Comparison of ENCODE assay signal across 8 cellular contexts in the genomic region with DNA sequence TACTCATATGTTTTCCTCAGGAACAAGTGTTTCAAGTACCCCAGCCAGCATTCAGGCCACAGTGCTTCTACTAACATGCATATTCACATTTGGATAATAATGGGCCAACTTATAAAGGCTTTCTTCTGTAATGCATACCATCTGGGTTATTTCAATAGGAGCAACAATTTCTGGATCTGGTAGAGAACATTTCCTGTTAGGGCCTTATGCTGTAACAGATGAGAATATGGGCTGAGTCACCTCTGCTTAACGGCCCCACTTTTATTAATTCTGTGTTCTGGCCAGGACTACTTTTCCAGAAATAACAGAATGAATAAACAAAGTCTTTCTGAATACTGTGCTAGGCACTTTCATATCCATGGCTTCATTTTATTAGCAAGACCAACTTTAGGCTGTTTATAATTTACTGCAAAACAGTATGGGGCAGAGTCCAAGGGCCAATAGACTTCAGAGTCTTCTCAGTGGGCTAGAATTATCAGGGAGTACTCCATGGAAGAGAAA. TPM values are rescaled to one million over a fixed set of nuclear protein-coding genes. Genes with fewer than 3 reads are reported as not detected.
DNase-seq lines count a peak whose midpoint lies in the region; ATAC-seq, FAIRE-seq and TF ChIP-seq lines count a peak whose summit lies in the region.

No MANE protein-coding gene starts in this region.

- no peak overlapping the region for H3K4me3 Mint-ChIP-seq in GM23338
- H3K4me3 Mint-ChIP-seq in endothelial cell (ENCODE audit: unreplicated experiment): no peak overlapping the region

- H3F3A ChIP-seq in GM23338 (replicated peaks; ENCODE audit: low read depth): no peaks in the 10 kb centered on the region; the same call in 1 of the 2 replicates

- no peak for FAIRE-seq in frontal cortex (lab: Jason Lieb, UNC)

- peak overlapping the region; percentile 77; the same call in 1 of the 2 replicates for H2AFZ ChIP-seq in GM23338

- H3K36me3 Mint-ChIP-seq in GM23338 (ENCODE audit: low read depth) (peaks cover 5% of the 10 kb centered on the region; the same call in 1 of the 3 replicates), endothelial cell (ENCODE audit: low read depth, unreplicated experiment) (no peaks in the 10 kb centered on the region)

- H3K27me3 Mint-ChIP-seq in GM23338 (ENCODE audit: insufficient read depth, low read depth, poor library complexity): no peaks in the 10 kb centered on the region
- H3K27me3 Mint-ChIP-seq in endothelial cell (ENCODE audit: unreplicated experiment): no peaks in the 10 kb centered on the region

- H3K9ac ChIP-seq in SK-N-MC (ENCODE audit: insufficient read length): peak overlapping the region; percentile 71

- no peaks in the 10 kb centered on the region for H3K79me2 ChIP-seq in GM23338 (replicated peaks; ENCODE audit: insufficient read depth)

- H3K4me1 ChIP-seq in GM23338 (ENCODE audit: insufficient read depth): peaks cover 47% of the 10 kb centered on the region
- peaks cover 23% of the 10 kb centered on the region for H3K4me1 ChIP-seq in foreskin keratinocyte

- H3K27ac ChIP-seq in GM23338 (ENCODE audit: low read depth) (peak overlapping the region; percentile 48), SK-N-MC (peak overlapping the region; percentile 99), foreskin keratinocyte (no peak overlapping the region), skin epidermis (peak overlapping the region in 13 of 21 experiments; percentile 7 to 74 (median 44))

- H4K20me1 ChIP-seq in GM23338 (replicated peaks; ENCODE audit: insufficient read depth): no peaks in the 10 kb centered on the region

- no peaks in the 10 kb centered on the region for H3K9me3 ChIP-seq in SK-N-MC (ENCODE audit: low read depth, low read length)

- no peaks in the 10 kb centered on the region for H3K9me2 ChIP-seq in GM23338 (ENCODE audit: insufficient read depth)

- H3K4me3 ChIP-seq in GM23338 (0 out of 2 replicates have a peak overlapping the region, but pooled peaks have one; percentile 3), SK-N-MC (peak overlapping the region; percentile 68), skin epidermis (no peak overlapping the region)

- H3K9me3 Mint-ChIP-seq in GM23338 (no peaks in the 10 kb centered on the region; the same call in 2 of the 3 replicates), endothelial cell (ENCODE audit: unreplicated experiment) (no peaks in the 10 kb centered on the region)

- H3K4me1 Mint-ChIP-seq in GM23338 (peaks cover 49% of the 10 kb centered on the region), endothelial cell (ENCODE audit: unreplicated experiment) (peaks cover 10% of the 10 kb centered on the region)

- H3K27me3 ChIP-seq in GM23338 (ENCODE audit: insufficient read depth) (no peaks in the 10 kb centered on the region), foreskin keratinocyte (no peaks in the 10 kb centered on the region)

- no peak for TF ChIP-seq CTCF in GM23338 (conservative IDR thresholded peaks at IDR 0.05; ENCODE audit: low read depth in 2 of 2)
- TF ChIP-seq CTCF in foreskin keratinocyte (conservative IDR thresholded peaks at IDR 0.05): no peak
- no peak for TF ChIP-seq CTCF in endothelial cell (IDR thresholded peaks at IDR 0.05; ENCODE audit: unreplicated experiment)

- DNase-seq in GM23338 (ENCODE audit: low spot score) (no peak), SK-N-MC (ENCODE audit: low read depth, low spot score) (peak; percentile 81), foreskin keratinocyte (peak in 1 of 2 donors; percentile 69), frontal cortex (ENCODE audit: low spot score in 2 of 2) (no peak), endothelial cell (ENCODE audit: low spot score) (no peak), cerebellar cortex (ENCODE audit: low spot score) (no peak)

- no peak for ATAC-seq in GM23338
- ATAC-seq in foreskin keratinocyte: peak; percentile 80
- no peak for ATAC-seq in HG03439 (IDR thresholded peaks at IDR 0.05; ENCODE audit: unreplicated experiment)

- peak overlapping the region; percentile 40 for H3K4me2 ChIP-seq in GM23338

- no peaks in the 10 kb centered on the region for H3K36me3 ChIP-seq in GM23338 (ENCODE audit: insufficient read depth)
- no peaks in the 10 kb centered on the region for H3K36me3 ChIP-seq in SK-N-MC (ENCODE audit: insufficient read depth, low read length)

- 0 out of 2 replicates have a peak overlapping the region, but pooled peaks have one; percentile 19 for H3K27ac Mint-ChIP-seq in GM23338
- no peak overlapping the region for H3K27ac Mint-ChIP-seq in endothelial cell (ENCODE audit: unreplicated experiment)

TF ChIP-seq in GM23338, 12 proteins besides CTCF, POLR2A, EP300 and RAD21:
- TF ChIP-seq CREB1 (CRISPR knock-in tag; IDR thresholded peaks at IDR 0.05; ENCODE audit: low read depth) (no peak), ZNF114 (CRISPR knock-in tag; IDR thresholded peaks at IDR 0.05) (no peak), EZH2phosphoT487 (IDR thresholded peaks at IDR 0.05; ENCODE audit: unreplicated experiment) (no peak)

RNA-seq across cellular contexts. Expression of a gene that starts 7.9 kb away (rescaled TPM):
- 27.5 and 28.4 TPM in 2 replicates for total RNA-seq in GM23338 (2014; rRNA removed; shearing (Covaris generic))
- polyA plus RNA-seq in GM23338 (2016; fragmentation: Nextera tagmentation; extraction: Ambion mirVana): 20.1 and 23.2 TPM in 2 replicates
- 19.5 TPM in 2 replicates for total RNA-seq in foreskin keratinocyte
- 4.2 and 5.3 TPM in 2 replicates for polyA plus RNA-seq in foreskin keratinocyte
- total RNA-seq in frontal cortex: 58.7 TPM
- total RNA-seq in endothelial cell (ENCODE audit: unreplicated experiment): 7.3 TPM

Comparison
In these comparisons a context has a peak if more than half of its experiments do, and no peak if none do; other contexts are left out.
1. H3K4me3 ChIP-seq: peak in GM23338 (single experiment) and SK-N-MC (single experiment); none in skin epidermis (0 of 7).